22 cellular contexts compared by ENCODE assay signal in genomic region chr1:150092180-150092791, GRCh38. TPM values are rescaled to one million over a fixed set of nuclear protein-coding genes. Genes with fewer than 3 reads are reported as not detected.
DNase-seq lines count a peak whose midpoint lies in the region; ATAC-seq and TF ChIP-seq lines count a peak whose summit lies in the region.
"Had no signal": no experiment of that assay in that cellular context is flagged by ENCODE, and none has a peak within 500 bp of the region (broad histone marks: within the 10 kb centered on the region; RNA-seq: fewer than 3 reads in every experiment).

No MANE protein-coding gene starts in this region.

- no peak for DNase-seq in cardiac muscle cell (ENCODE audit: low read depth in 1 of 2, low spot score in 1 of 2)
- DNase-seq in Right ventricle myocardium superior, result no peak
- peak; percentile 6 for DNase-seq in EL
- no peak for DNase-seq in naive thymus-derived CD8-positive, alpha-beta T cell
- DNase-seq in chondrocyte (ENCODE audit: low spot score), result no peak
- DNase-seq in SIG-M5 treated with dmso at 0.1 percent for 504 hours (lab: John Stamatoyannopoulos, UW; ENCODE audit: unreplicated experiment), result no peak
- DNase-seq: COR-L47; effector CD8-positive, alpha-beta T cell; foreskin keratinocyte; heart right ventricle; left colon; mesenchymal stem cell; NCI-H1092; NCI-H187 treated with DMSO at 0.1 percent for 48 hours; NCI-H69; nucleus accumbens; SK-N-SH; stimulated activated CD8-positive, alpha-beta memory T cell treated with anti-CD3 and anti-CD28 coated beads, Interleukin-4, amount 100 ng/mL, for 48 hours; trophoblast cell had no signal

- POLR2A ChIA-PET in naive thymus-derived CD8-positive, alpha-beta T cell (lab: Charles Lee), result interaction anchor here (0.5 to 1.7 kb wide), 5 partner anchors 58 to 537 kb away, joined by 3 to 5 read pairs (median 4); partner anchors contain the start of genes ENSA and PLEKHO1

- H3K4me1 Mint-ChIP-seq in T-helper 1 cell treated with Interleukin-12 subunit alpha and Interleukin-12 subunit beta and Interleukin-4 antibody, amounts not matched to agents 30 μg/mL and 1 μg/mL, for 36 hours (ENCODE audit: low read depth), result peaks cover 19% of the 10 kb centered on the region
- H3K4me1 Mint-ChIP-seq in naive thymus-derived CD8-positive, alpha-beta T cell, result peaks cover 4 to 52% (median 15%) of the 10 kb centered on the region in 4 donors
- H3K4me1 Mint-ChIP-seq in chondrocyte (ENCODE audit: low read depth), result no peaks in the 10 kb centered on the region

- no peaks in the 10 kb centered on the region for H3K9me3 Mint-ChIP-seq in T-helper 1 cell treated with Interleukin-12 subunit alpha and Interleukin-12 subunit beta and Interleukin-4 antibody, amounts not matched to agents 30 μg/mL and 1 μg/mL, for 36 hours
- H3K9me3 Mint-ChIP-seq in naive thymus-derived CD8-positive, alpha-beta T cell, result no peaks in the 10 kb centered on the region
- H3K9me3 Mint-ChIP-seq in chondrocyte (ENCODE audit: low read depth), result no peaks in the 10 kb centered on the region

- TF ChIP-seq CTCF in cardiac muscle cell (IDR thresholded peaks at IDR 0.05; ENCODE audit: low read depth, low read length), result no peak
- no peak for TF ChIP-seq CTCF in chondrocyte (IDR thresholded peaks at IDR 0.05)

- intact Hi-C loops in Right ventricle myocardium superior (cut with DNase I), result no loop called here

- H3K27me3 ChIP-seq in cardiac muscle cell, result no peaks in the 10 kb centered on the region
- H3K27me3 ChIP-seq: foreskin keratinocyte, heart right ventricle had no signal

- peaks cover 11% of the 10 kb centered on the region for H3K36me3 ChIP-seq in cardiac muscle cell

- H3K4me3 Mint-ChIP-seq in T-helper 1 cell treated with Interleukin-12 subunit alpha and Interleukin-12 subunit beta and Interleukin-4 antibody, amounts not matched to agents 30 μg/mL and 1 μg/mL, for 36 hours, result peak overlapping the region; percentile 5
- peak overlapping the region in 9 of 10 donors; percentile 8 to 62 (median 43) for H3K4me3 Mint-ChIP-seq in naive thymus-derived CD8-positive, alpha-beta T cell
- H3K4me3 Mint-ChIP-seq in chondrocyte (ENCODE audit: unreplicated experiment), result no peak overlapping the region

- H3K36me3 Mint-ChIP-seq in T-helper 1 cell treated with Interleukin-12 subunit alpha and Interleukin-12 subunit beta and Interleukin-4 antibody, amounts not matched to agents 30 μg/mL and 1 μg/mL, for 36 hours (ENCODE audit: low read depth), result peaks cover 23% of the 10 kb centered on the region
- H3K36me3 Mint-ChIP-seq in naive thymus-derived CD8-positive, alpha-beta T cell, result peaks cover 0 to 25% (median 24%) of the 10 kb centered on the region in 3 donors
- peaks cover 18% of the 10 kb centered on the region for H3K36me3 Mint-ChIP-seq in chondrocyte (ENCODE audit: low read depth)

- no peak for ATAC-seq in Right ventricle myocardium superior (ENCODE audit: poor library complexity)
- peak in 1 of 2 donors; percentile 18 for ATAC-seq in naive thymus-derived CD8-positive, alpha-beta T cell
- ATAC-seq: esophagus mucosa, foreskin keratinocyte, HCT116, heart right ventricle, left colon had no signal

- H3K4me3 ChIP-seq in cardiac muscle cell, result no peak overlapping the region
- H3K4me3 ChIP-seq: heart right ventricle had no signal

- no peaks in the 10 kb centered on the region for H3K27me3 Mint-ChIP-seq in T-helper 1 cell treated with Interleukin-12 subunit alpha and Interleukin-12 subunit beta and Interleukin-4 antibody, amounts not matched to agents 30 μg/mL and 1 μg/mL, for 36 hours (ENCODE audit: low read depth)
- no peaks in the 10 kb centered on the region for H3K27me3 Mint-ChIP-seq in naive thymus-derived CD8-positive, alpha-beta T cell
- H3K27me3 Mint-ChIP-seq in chondrocyte (ENCODE audit: low read depth), result no peaks in the 10 kb centered on the region

- H3K27ac ChIP-seq in cardiac muscle cell, result peak overlapping the region; percentile 37
- H3K27ac ChIP-seq: foreskin keratinocyte had no signal

- H3K9me3 ChIP-seq in cardiac muscle cell (ENCODE audit: low read depth), result no peaks in the 10 kb centered on the region
- H3K9me3 ChIP-seq: heart right ventricle, SK-N-SH had no signal

- H3K4me1 ChIP-seq in cardiac muscle cell (ENCODE audit: low read depth), result peaks cover 19% of the 10 kb centered on the region

- H3K27ac Mint-ChIP-seq in T-helper 1 cell treated with Interleukin-12 subunit alpha and Interleukin-12 subunit beta and Interleukin-4 antibody, amounts not matched to agents 30 μg/mL and 1 μg/mL, for 36 hours, result peak overlapping the region; percentile 58
- peak overlapping the region; percentile 22 to 87 (median 70) for H3K27ac Mint-ChIP-seq in naive thymus-derived CD8-positive, alpha-beta T cell
- H3K27ac Mint-ChIP-seq in chondrocyte (ENCODE audit: unreplicated experiment), result no peak overlapping the region

RNA-seq across cellular contexts. Expression of gene VPS45, which starts 24.7 kb away (rescaled TPM):
- total RNA-seq in cardiac muscle cell (46.6 and 53.4 TPM in 2 replicates), Right ventricle myocardium superior (48.9 TPM), chondrocyte (28.7 to 55.3 TPM (median 33.1 TPM) in 3 replicates)
- polyA plus RNA-seq in cardiac muscle cell, result 70.4 and 71.2 TPM in 2 replicates
- 10 to 100 TPM; 34.1 to 39.8 TPM for total RNA-seq in naive thymus-derived CD8-positive, alpha-beta T cell
- polyA plus RNA-seq in naive thymus-derived CD8-positive, alpha-beta T cell, result 10 to 100 TPM; 21.8 to 29.9 (median 27.8) TPM

RNA-seq across cellular contexts. Expression of gene PLEKHO1, which starts 57.4 kb away (rescaled TPM):
- total RNA-seq in cardiac muscle cell (94.1 and 102 TPM in 2 replicates), Right ventricle myocardium superior (45.9 TPM), chondrocyte (40.7 to 55.4 TPM (median 52.5 TPM) in 3 replicates)
- 143 and 149 TPM in 2 replicates for polyA plus RNA-seq in cardiac muscle cell
- total RNA-seq in naive thymus-derived CD8-positive, alpha-beta T cell, result 100 to 1,000 TPM; 135 to 137 TPM
- polyA plus RNA-seq in naive thymus-derived CD8-positive, alpha-beta T cell, result 10 to 100 TPM; 19.4 to 30.8 (median 30.4) TPM
